In the genomic region with DNA sequence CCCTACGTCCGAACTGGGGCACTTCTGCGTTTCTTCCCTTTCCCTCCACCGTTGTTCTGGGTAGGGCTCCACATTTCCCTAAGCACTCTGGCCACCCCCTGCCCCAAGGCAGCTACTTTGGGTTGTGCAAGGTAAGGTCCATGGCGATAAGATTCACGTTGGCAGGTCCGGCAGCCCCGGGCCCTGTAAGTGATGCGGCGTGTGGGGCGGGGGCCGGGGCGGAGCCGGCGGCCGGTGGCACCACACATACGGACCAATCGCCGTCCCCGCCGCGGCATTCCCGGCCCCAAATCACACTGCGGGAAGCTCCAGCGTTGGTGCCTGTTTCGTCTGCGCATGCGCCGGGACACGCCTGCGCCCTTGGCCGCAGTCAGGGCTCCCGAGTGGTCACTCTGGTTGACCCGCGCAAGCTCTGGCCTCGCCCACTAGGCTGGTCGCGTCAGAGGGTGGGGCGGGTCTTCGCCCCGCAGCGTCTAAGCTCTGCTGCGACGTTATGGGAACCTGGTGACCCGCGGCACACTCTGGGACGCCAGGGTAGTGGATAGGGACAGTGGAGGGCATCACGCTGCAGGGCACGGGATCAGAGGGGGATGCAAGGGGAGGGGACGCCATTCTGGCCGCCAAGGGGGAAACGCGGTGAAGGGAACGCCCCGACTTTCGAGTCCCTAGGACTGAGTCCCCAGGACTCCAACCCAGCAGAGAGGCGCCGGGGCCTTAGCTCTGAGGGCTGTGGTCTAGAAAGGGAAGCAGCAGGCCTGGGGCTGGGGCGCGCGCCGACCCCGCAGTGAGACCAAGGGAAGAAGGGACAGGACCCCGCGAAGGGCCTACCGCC, we compare ENCODE assay signal across 8 cellular contexts. TPM values are rescaled to one million over a fixed set of nuclear protein-coding genes. Genes with fewer than 3 reads are reported as not detected.
DNase-seq lines count a peak whose midpoint lies in the region; ATAC-seq and TF ChIP-seq lines count a peak whose summit lies in the region.

No MANE protein-coding gene starts in this region.

- peak overlapping the region; percentile 99 for H3K27ac Mint-ChIP-seq in glutamatergic neuron (ENCODE audit: unreplicated experiment)

- H3K9me3 ChIP-seq in DOHH2 (ENCODE audit: control insufficient read depth, insufficient read depth, low read length) = no peaks in the 10 kb centered on the region
- no peaks in the 10 kb centered on the region for H3K9me3 ChIP-seq in PC-9 (ENCODE audit: insufficient read depth, low read depth)
- H3K9me3 ChIP-seq in adipocyte (ENCODE audit: control insufficient read depth, low read length) = no peaks in the 10 kb centered on the region
- H3K9me3 ChIP-seq in neutrophil = no peaks in the 10 kb centered on the region

- peak overlapping the region; percentile 92 for H3K4me3 ChIP-seq in DOHH2 (ENCODE audit: low read length)
- peak overlapping the region; percentile 95 for H3K4me3 ChIP-seq in PC-9
- peak overlapping the region; percentile 97 for H3K4me3 ChIP-seq in adipocyte (ENCODE audit: low read length)
- peak overlapping the region; percentile 75 to 80 for H3K4me3 ChIP-seq in neutrophil (ENCODE audit: low read depth in 1 of 2, low read length in 1 of 2)

- DNase-seq in PC-9 (peak; percentile 97 to 99), adipocyte (ENCODE audit: low read depth) (peak; percentile 98), glutamatergic neuron (peak; percentile 98)

- H3K4me1 ChIP-seq in DOHH2 (ENCODE audit: control insufficient read depth, low read length) (peaks cover 25% of the 10 kb centered on the region), PC-9 (replicated peaks; ENCODE audit: insufficient read depth) (peaks cover 28% of the 10 kb centered on the region), adipocyte (ENCODE audit: control insufficient read depth, insufficient read depth, low read length) (peaks cover 29% of the 10 kb centered on the region), neutrophil (ENCODE audit: control insufficient read depth in 1 of 2, insufficient read depth in 1 of 2, low read depth in 1 of 2, low read length in 1 of 2) (peaks cover 23 to 28% of the 10 kb centered on the region in 2 experiments)

- no peak for TF ChIP-seq EP300 in Ishikawa (IDR thresholded peaks at IDR 0.05; ENCODE audit: borderline replicate concordance)

- peaks cover 12% of the 10 kb centered on the region for H3K27me3 Mint-ChIP-seq in glutamatergic neuron (ENCODE audit: unreplicated experiment)

- peaks cover 19% of the 10 kb centered on the region for H3K9me3 Mint-ChIP-seq in glutamatergic neuron (ENCODE audit: unreplicated experiment)

- H3K36me3 ChIP-seq in DOHH2 (ENCODE audit: control insufficient read depth, low read length) = peaks cover 59% of the 10 kb centered on the region
- peaks cover 25% of the 10 kb centered on the region for H3K36me3 ChIP-seq in PC-9 (ENCODE audit: low read depth)
- peaks cover 38% of the 10 kb centered on the region for H3K36me3 ChIP-seq in adipocyte (ENCODE audit: control insufficient read depth, insufficient read depth, low read length, severe bottlenecking)
- no peaks in the 10 kb centered on the region for H3K36me3 ChIP-seq in neutrophil

- no peaks in the 10 kb centered on the region for H4K20me1 ChIP-seq in DOHH2 (ENCODE audit: control insufficient read depth, insufficient read depth, low read depth, low read length)
- H4K20me1 ChIP-seq in PC-9 (ENCODE audit: insufficient read depth) = no peaks in the 10 kb centered on the region

- H3K9me2 ChIP-seq in DOHH2 (replicated peaks; ENCODE audit: control insufficient read depth, low read length) = no peaks in the 10 kb centered on the region
- H3K9me2 ChIP-seq in PC-9 (ENCODE audit: insufficient read depth) = no peaks in the 10 kb centered on the region

- H3K36me3 Mint-ChIP-seq in glutamatergic neuron (ENCODE audit: unreplicated experiment) = peaks cover 4% of the 10 kb centered on the region

- H3K4me3 Mint-ChIP-seq in glutamatergic neuron (ENCODE audit: unreplicated experiment) = peak overlapping the region; percentile 99

- TSS peak; percentile 72 for BruUV-seq in PC-9 (replicated peaks; lab: Mats Ljungman, UMichigan)

- H3F3A ChIP-seq in DOHH2 (ENCODE audit: control insufficient read depth, insufficient read depth) (peaks cover 16% of the 10 kb centered on the region), PC-9 (ENCODE audit: insufficient read depth, low read depth) (peaks cover 56% of the 10 kb centered on the region)

- no peaks in the 10 kb centered on the region for H3K27me3 ChIP-seq in DOHH2 (ENCODE audit: control insufficient read depth, low read length)
- H3K27me3 ChIP-seq in PC-9 (ENCODE audit: insufficient read depth, low read depth) = no peaks in the 10 kb centered on the region
- no peaks in the 10 kb centered on the region for H3K27me3 ChIP-seq in adipocyte (replicated peaks; ENCODE audit: control insufficient read depth, insufficient read depth, low read length)
- H3K27me3 ChIP-seq in neutrophil = peaks cover 63% of the 10 kb centered on the region

- intact Hi-C loops in PC-9 (cut with micrococcal nuclease; ENCODE audit: unreplicated experiment) = loop anchor here (1.0 kb wide), 1 partner anchor 152 kb away; a partner anchor contains a TSS

- H3K4me2 ChIP-seq in DOHH2 (ENCODE audit: low read length) (peak overlapping the region; percentile 92), PC-9 (peak overlapping the region; percentile 75)

- H3K79me2 ChIP-seq in DOHH2 (ENCODE audit: control insufficient read depth, low read length) (peaks cover 46% of the 10 kb centered on the region), PC-9 (ENCODE audit: low read depth) (peaks cover 31% of the 10 kb centered on the region)

- peaks cover 16% of the 10 kb centered on the region for H3K4me1 Mint-ChIP-seq in glutamatergic neuron (ENCODE audit: low read depth, unreplicated experiment)

- no peak for TF ChIP-seq RAD21 in Ishikawa (IDR thresholded peaks at IDR 0.05; ENCODE audit: low read depth)

- H2AFZ ChIP-seq in PC-9 = peak overlapping the region; percentile 89

- no peak for TF ChIP-seq CTCF in DOHH2 (IDR thresholded peaks at IDR 0.05; ENCODE audit: low read depth, low read length, poor library complexity, severe bottlenecking)
- TF ChIP-seq CTCF in PC-9 (conservative IDR thresholded peaks at IDR 0.05) = no peak
- no peak for TF ChIP-seq CTCF in glutamatergic neuron (IDR thresholded peaks at IDR 0.05; ENCODE audit: partially characterized antibody, unreplicated experiment)
- TF ChIP-seq CTCF in neutrophil (IDR thresholded peaks at IDR 0.05) = no peak

- ATAC-seq in GM21576 (IDR thresholded peaks at IDR 0.05; ENCODE audit: unreplicated experiment) (peak; percentile 52), HG03457 (IDR thresholded peaks at IDR 0.05; ENCODE audit: unreplicated experiment) (no peak)

- POLR2A ChIA-PET in PC-9 (lab: Charles Lee; ENCODE audit: unreplicated experiment) = interaction anchor here (0.5 to 1.2 kb wide), 20 partner anchors 13 to 956 kb away, joined by 3 to 22 read pairs (median 4); a partner anchor contains a TSS

- H3K27ac ChIP-seq in DOHH2 (ENCODE audit: low read depth, low read length) = peak overlapping the region; percentile 87
- H3K27ac ChIP-seq in PC-9 = peak overlapping the region; percentile 80
- peak overlapping the region; percentile 64 for H3K27ac ChIP-seq in neutrophil

- peak overlapping the region; percentile 99 for H3K9ac ChIP-seq in adipocyte (ENCODE audit: low read length)

- CTCF ChIA-PET in PC-9 (lab: Charles Lee) = interaction anchor here (0.8 to 2.1 kb wide), 4 partner anchors 14 to 267 kb away, joined by 3 to 13 read pairs (median 5); no protein-coding TSS in a partner anchor

TF ChIP-seq in Ishikawa, 13 proteins besides CTCF, POLR2A, EP300 and RAD21:
- TF ChIP-seq, protein P1, sequence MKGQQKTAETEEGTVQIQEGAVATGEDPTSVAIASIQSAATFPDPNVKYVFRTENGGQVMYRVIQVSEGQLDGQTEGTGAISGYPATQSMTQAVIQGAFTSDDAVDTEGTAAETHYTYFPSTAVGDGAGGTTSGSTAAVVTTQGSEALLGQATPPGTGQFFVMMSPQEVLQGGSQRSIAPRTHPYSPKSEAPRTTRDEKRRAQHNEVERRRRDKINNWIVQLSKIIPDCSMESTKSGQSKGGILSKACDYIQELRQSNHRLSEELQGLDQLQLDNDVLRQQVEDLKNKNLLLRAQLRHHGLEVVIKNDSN (IDR thresholded peaks at IDR 0.05) = no peak
- TF ChIP-seq, protein P2, sequence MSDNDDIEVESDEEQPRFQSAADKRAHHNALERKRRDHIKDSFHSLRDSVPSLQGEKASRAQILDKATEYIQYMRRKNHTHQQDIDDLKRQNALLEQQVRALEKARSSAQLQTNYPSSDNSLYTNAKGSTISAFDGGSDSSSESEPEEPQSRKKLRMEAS (IDR thresholded peaks at IDR 0.05) = peak; percentile 41; the same call in 1 of the 2 replicates
- TF ChIP-seq NFIC (IDR thresholded peaks at IDR 0.05) = 0 out of 2 replicates have a peak, but pooled peaks have one; percentile 11
- TF ChIP-seq CREB1 (IDR thresholded peaks at IDR 0.05; ENCODE audit: low read depth) = no peak; the same call in 1 of the 2 replicates
- TF ChIP-seq FOXM1 (IDR thresholded peaks at IDR 0.05; ENCODE audit: borderline replicate concordance, low read depth) = no peak
- peak; percentile 55; the same call in 1 of the 2 replicates for TF ChIP-seq YY1 (IDR thresholded peaks at IDR 0.05; ENCODE audit: low read depth)
- peak; percentile 70 for TF ChIP-seq TAF1 (IDR thresholded peaks at IDR 0.05; ENCODE audit: low read depth)

RNA-seq across cellular contexts. Expression of a gene that starts 1.6 kb away (rescaled TPM):
- total RNA-seq in PC-9 (2021) = 114 and 150 TPM in 2 replicates
- 155 TPM for total RNA-seq in glutamatergic neuron (ENCODE audit: unreplicated experiment)

RNA-seq across cellular contexts. Expression of a gene that starts 12.9 kb away (rescaled TPM):
- total RNA-seq in PC-9 (2021) (223 and 514 TPM in 2 replicates), glutamatergic neuron (ENCODE audit: unreplicated experiment) (701 TPM)

RNA-seq across cellular contexts. Expression of a gene that starts 22.5 kb away (rescaled TPM):
- total RNA-seq in PC-9 (2021) = 56.5 and 60.9 TPM in 2 replicates
- total RNA-seq in glutamatergic neuron (ENCODE audit: unreplicated experiment) = 15.2 TPM

RNA-seq across cellular contexts. Expression of a gene that starts 22.8 kb away (rescaled TPM):
- 141 and 217 TPM in 2 replicates for total RNA-seq in PC-9 (2021)
- total RNA-seq in glutamatergic neuron (ENCODE audit: unreplicated experiment) = 82.7 TPM
